ENCODE assay signal across 16 cellular contexts in genomic region chr22:26615149-26615548, GRCh38. TPM values are rescaled to one million over a fixed set of nuclear protein-coding genes. Genes with fewer than 3 reads are reported as not detected.
DNase-seq lines count a peak whose midpoint lies in the region; ATAC-seq and TF ChIP-seq lines count a peak whose summit lies in the region.
"Had no signal": no experiment of that assay in that cellular context is flagged by ENCODE, and none has a peak within 500 bp of the region (broad histone marks: within the 10 kb centered on the region; RNA-seq: fewer than 3 reads in every experiment).

No MANE protein-coding gene starts in this region.

- H3K36me3 ChIP-seq in transverse colon, result no peaks in the 10 kb centered on the region

- TF ChIP-seq POLR2A in transverse colon (IDR thresholded peaks at IDR 0.05), result no peak

- in situ Hi-C loops in transverse colon (cut with MboI; ENCODE audit: low pct_ligation_motif_present in 1 of 4, low pct_unique_long_range_greater_than_20kb in 1 of 4, low sequenced_read_pairs in 3 of 4), result no loop called here

- H3K27ac ChIP-seq in transverse colon, result peak overlapping the region in 1 of 4 donors; percentile 47
- H3K27ac ChIP-seq: 22Rv1 had no signal

- H3K27me3 ChIP-seq in transverse colon, result peaks cover 4% of the 10 kb centered on the region

- no peak overlapping the region for H3K4me3 ChIP-seq in transverse colon
- H3K4me3 ChIP-seq: lung had no signal

- TF ChIP-seq CTCF in transverse colon (IDR thresholded peaks at IDR 0.05), result no peak

- no peak for TF ChIP-seq EP300 in transverse colon (IDR thresholded peaks at IDR 0.05; ENCODE audit: low read depth)

- ATAC-seq in HG02678 (IDR thresholded peaks at IDR 0.05; ENCODE audit: unreplicated experiment) (peak; percentile 62), GM21390 (IDR thresholded peaks at IDR 0.05; ENCODE audit: unreplicated experiment) (no peak)
- ATAC-seq: activated CD8-positive, alpha-beta memory T cell treated with anti-CD3 and anti-CD28 coated beads, Interleukin-2, amount 10 ng/mL, durations not matched to agents 7 days and 5 days had no signal

- peak; percentile 31 for DNase-seq in DMS53 (lab: John Stamatoyannopoulos, UW)
- no peak for DNase-seq in DMS53 treated with DMSO at 0.1 percent for 48 hours (lab: John Stamatoyannopoulos, UW; ENCODE audit: unreplicated experiment)
- DNase-seq in NCI-H146 treated with DMSO at 0.1 percent for 48 hours (lab: John Stamatoyannopoulos, UW; ENCODE audit: unreplicated experiment), result peak; percentile 14
- peak; percentile 54 for DNase-seq in transverse colon
- DNase-seq in EL, result no peak
- DNase-seq in activated T-cell treated with anti-CD3 and anti-CD28 coated beads, Interleukin-2, amount 50 U/mL, for 1 hour, result no peak
- DNase-seq: activated CD8-positive, alpha-beta memory T cell treated with anti-CD3 and anti-CD28 coated beads, Interleukin-2, amount 10 ng/mL, durations not matched to agents 7 days and 5 days; amniotic stem cell; CD8-positive, alpha-beta memory T cell; NCI-H1105; NCI-H510A treated with DMSO at 0.1 percent for 48 hours; SHP77 had no signal

- H3K9me3 ChIP-seq in transverse colon, result no peaks in the 10 kb centered on the region

- intact Hi-C loops in transverse colon (cut with DNase I; ENCODE audit: low total_unique reads), result no loop called here

- 39 to 62% methylated on average over 2 to 5 of the region's 5 CpGs for WGBS in transverse colon (ENCODE audit: low coverage in 1 of 2), 2 donors

- H3K4me1 ChIP-seq in transverse colon, result peaks cover 0 to 2% (median 0%) of the 10 kb centered on the region in 4 donors

RNA-seq across cellular contexts. Expression of gene CRYBB1, which starts 2.7 kb away (rescaled TPM):
- 1 to 10 TPM in 2 of 4 donors, not detected in 2; 1.1 to 6.4 TPM for total RNA-seq in transverse colon
- total RNA-seq: CD8-positive, alpha-beta memory T cell had no signal

RNA-seq across cellular contexts. Expression of gene CRYBA4, which starts 6.6 kb away (rescaled TPM):
- total RNA-seq in transverse colon, result not detected
- total RNA-seq: CD8-positive, alpha-beta memory T cell; lung had no signal

RNA-seq across cellular contexts. Expression of gene TPST2, which starts 25.2 kb away (rescaled TPM):
- total RNA-seq in transverse colon, result 10 to 100 TPM; 14.3 to 35.6 (median 26.8) TPM

RNA-seq across cellular contexts. Expression of gene MIAT, which starts 42.2 kb away (rescaled TPM):
- 10 to 100 TPM in 1 of 4 donors, 1 to 10 TPM in 2, under 1 TPM in 1; 1.00 to 17.1 (median 3.0) TPM for total RNA-seq in transverse colon

Comparison
In these comparisons a context has a peak if more than half of its experiments do, and no peak if none do; other contexts are left out.
1. DNase-seq: peak in DMS53 (single experiment), NCI-H146 treated with DMSO at 0.1 percent for 48 hours (single experiment) and transverse colon (single experiment); none in DMS53 treated with DMSO at 0.1 percent for 48 hours (single experiment), EL (single experiment) and activated T-cell treated with anti-CD3 and anti-CD28 coated beads, Interleukin-2, amount 50 U/mL, for 1 hour (single experiment).